In the genomic region with DNA sequence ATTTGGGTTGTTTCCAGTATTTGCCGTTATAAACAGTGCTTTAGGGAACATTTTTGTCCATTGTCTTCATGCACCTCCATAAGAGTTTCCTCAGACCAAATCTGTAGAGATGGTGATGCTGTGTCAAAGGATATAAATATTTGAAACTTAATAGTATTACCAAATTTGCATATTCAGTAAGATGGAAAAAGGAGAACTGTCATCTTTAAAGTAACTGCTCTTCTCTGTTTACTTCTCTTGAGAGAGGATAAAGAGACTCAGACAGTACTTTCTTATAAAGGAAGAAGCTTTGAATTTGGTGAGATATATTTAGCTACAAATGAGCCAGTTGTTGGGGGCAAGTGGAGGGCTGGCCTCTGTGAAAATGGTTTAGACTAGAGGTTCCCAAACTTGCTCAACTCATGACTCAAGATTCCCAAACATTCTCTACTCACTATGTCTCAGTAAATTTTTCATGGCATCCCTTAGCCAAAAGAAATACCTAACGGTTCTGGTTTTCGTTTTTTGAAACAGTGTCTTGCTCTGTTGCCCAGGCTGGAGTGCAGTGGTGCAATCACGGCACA, we compare ENCODE assay signal across 31 cellular contexts. TPM values are rescaled to one million over a fixed set of nuclear protein-coding genes. Genes with fewer than 3 reads are reported as not detected.
A peak's percentile ranks its signal among the peaks of the same experiment; 100 is the strongest.
DNase-seq lines count a peak whose midpoint lies in the region; ATAC-seq, FAIRE-seq and TF ChIP-seq lines count a peak whose summit lies in the region.
"Had no signal": no experiment of that assay in that cellular context is flagged by ENCODE, and none has a peak within 500 bp of the region (broad histone marks: within the 10 kb centered on the region; RNA-seq: fewer than 3 reads in every experiment).

No MANE protein-coding gene starts in this region.

- peak overlapping the region; percentile 9 for H3K27ac ChIP-seq in OCI-LY1 (ENCODE audit: low read depth, low read length, poor library complexity, severe bottlenecking)
- H3K27ac ChIP-seq: 22Rv1, cardiac muscle cell, neural progenitor cell, sigmoid colon, upper lobe of left lung had no signal

- H3K79me2 ChIP-seq in OCI-LY1 (ENCODE audit: insufficient read depth, low read length): no peaks in the 10 kb centered on the region

- peak overlapping the region; percentile 33 for H3K27ac Mint-ChIP-seq in activated T-cell treated with anti-CD3 and anti-CD28 coated beads, Interleukin-2, amount 50 U/mL, for 24 hours
- peak overlapping the region; percentile 78 for H3K27ac Mint-ChIP-seq in stimulated activated memory B cell treated with anti-CD40 and anti-IgM and Interleukin-4, amounts not matched to agents 10 μg/mL and 1 μg/mL and 100 μg/mL, for 72 hours
- H3K27ac Mint-ChIP-seq: activated CD4-positive, alpha-beta T cell treated with anti-CD3 and anti-CD28 coated beads for 36 hours; activated naive CD4-positive, alpha-beta T cell treated with anti-CD3 and anti-CD28 coated beads, Interleukin-2, amount 10 ng/mL, durations not matched to agents 7 days and 5 days; neural progenitor cell had no signal

- no peak for FAIRE-seq in HTR-8/SVneo (lab: Jason Lieb, UNC)
- FAIRE-seq: H1, keratinocyte, TTC549 had no signal

- no peaks in the 10 kb centered on the region for H3K9me2 ChIP-seq in OCI-LY1 (ENCODE audit: low read depth, low read length)

- no peak overlapping the region for H3K4me3 Mint-ChIP-seq in activated T-cell treated with anti-CD3 and anti-CD28 coated beads, Interleukin-2, amount 50 U/mL, for 24 hours
- no peak overlapping the region for H3K4me3 Mint-ChIP-seq in stimulated activated memory B cell treated with anti-CD40 and anti-IgM and Interleukin-4, amounts not matched to agents 10 μg/mL and 1 μg/mL and 100 μg/mL, for 72 hours
- H3K4me3 Mint-ChIP-seq: activated CD4-positive, alpha-beta T cell treated with anti-CD3 and anti-CD28 coated beads for 36 hours; activated naive CD4-positive, alpha-beta T cell treated with anti-CD3 and anti-CD28 coated beads, Interleukin-2, amount 10 ng/mL, durations not matched to agents 7 days and 5 days; neural progenitor cell had no signal

- H3K4me1 Mint-ChIP-seq in activated T-cell treated with anti-CD3 and anti-CD28 coated beads, Interleukin-2, amount 50 U/mL, for 24 hours (ENCODE audit: low read depth): no peaks in the 10 kb centered on the region
- peaks cover 51% of the 10 kb centered on the region for H3K4me1 Mint-ChIP-seq in stimulated activated memory B cell treated with anti-CD40 and anti-IgM and Interleukin-4, amounts not matched to agents 10 μg/mL and 1 μg/mL and 100 μg/mL, for 72 hours
- H3K4me1 Mint-ChIP-seq: activated CD4-positive, alpha-beta T cell treated with anti-CD3 and anti-CD28 coated beads for 36 hours; activated naive CD4-positive, alpha-beta T cell treated with anti-CD3 and anti-CD28 coated beads, Interleukin-2, amount 10 ng/mL, durations not matched to agents 7 days and 5 days; neural progenitor cell had no signal

- no peak overlapping the region for H2AFZ ChIP-seq in OCI-LY1 (ENCODE audit: low read length)
- H2AFZ ChIP-seq: neural progenitor cell had no signal

- H4K20me1 ChIP-seq in OCI-LY1 (ENCODE audit: insufficient read depth, low read length): no peaks in the 10 kb centered on the region

- TF ChIP-seq CTCF in OCI-LY1 (IDR thresholded peaks at IDR 0.05; ENCODE audit: low read length): no peak
- TF ChIP-seq CTCF in fibroblast of the aortic adventitia (IDR thresholded peaks at IDR 0.05; ENCODE audit: insufficient read depth, low read length): no peak

- H3K27me3 ChIP-seq in OCI-LY1 (ENCODE audit: insufficient read depth, low read length): no peaks in the 10 kb centered on the region
- H3K27me3 ChIP-seq: BE2C, cardiac muscle cell, neural progenitor cell, sigmoid colon, upper lobe of left lung had no signal

- H3K4me2 ChIP-seq in OCI-LY1 (ENCODE audit: low read length): no peak overlapping the region
- H3K4me2 ChIP-seq: neural progenitor cell had no signal

- no peak overlapping the region for H3K9ac ChIP-seq in OCI-LY1 (ENCODE audit: low read length)
- H3K9ac ChIP-seq: neural progenitor cell had no signal

- H3K4me3 ChIP-seq in OCI-LY1 (ENCODE audit: low read depth, low read length, poor library complexity, severe bottlenecking): no peak overlapping the region
- H3K4me3 ChIP-seq in fibroblast of the aortic adventitia (ENCODE audit: low read depth, low read length): no peak overlapping the region
- H3K4me3 ChIP-seq: cardiac muscle cell, neural progenitor cell, sigmoid colon, upper lobe of left lung had no signal

- peaks cover 96% of the 10 kb centered on the region for H3K36me3 ChIP-seq in OCI-LY1 (ENCODE audit: insufficient read depth, low read length)

- H3K4me1 ChIP-seq in OCI-LY1 (ENCODE audit: insufficient read depth, low read length, severe bottlenecking): peaks cover 10% of the 10 kb centered on the region
- H3K4me1 ChIP-seq: BE2C, neural progenitor cell, upper lobe of left lung had no signal

- ATAC-seq in stimulated activated memory B cell treated with anti-CD40 and anti-IgM and Interleukin-4, amounts not matched to agents 10 μg/mL and 1 μg/mL and 100 μg/mL, for 72 hours: peak; percentile 56
- no peak for ATAC-seq in HG02588 (IDR thresholded peaks at IDR 0.05; ENCODE audit: unreplicated experiment)
- ATAC-seq: activated CD4-positive, alpha-beta T cell treated with anti-CD3 and anti-CD28 coated beads for 36 hours; esophagus mucosa had no signal

- no peaks in the 10 kb centered on the region for H3K9me3 Mint-ChIP-seq in activated T-cell treated with anti-CD3 and anti-CD28 coated beads, Interleukin-2, amount 50 U/mL, for 24 hours
- no peaks in the 10 kb centered on the region for H3K9me3 Mint-ChIP-seq in stimulated activated memory B cell treated with anti-CD40 and anti-IgM and Interleukin-4, amounts not matched to agents 10 μg/mL and 1 μg/mL and 100 μg/mL, for 72 hours
- H3K9me3 Mint-ChIP-seq: activated naive CD4-positive, alpha-beta T cell treated with anti-CD3 and anti-CD28 coated beads, Interleukin-2, amount 10 ng/mL, durations not matched to agents 7 days and 5 days; neural progenitor cell had no signal

- no peaks in the 10 kb centered on the region for H3K9me3 ChIP-seq in OCI-LY1 (ENCODE audit: low read length)
- H3K9me3 ChIP-seq: BE2C, sigmoid colon, upper lobe of left lung had no signal

- no peak for DNase-seq in activated T-cell treated with anti-CD3 and anti-CD28 coated beads, Interleukin-2, amount 50 U/mL, for 24 hours
- no peak for DNase-seq in activated T-cell treated with anti-CD3 and anti-CD28 coated beads, Interleukin-2, amount 50 U/mL, for 48 hours
- DNase-seq in fibroblast of the aortic adventitia (ENCODE audit: low read depth) (peak; percentile 37), HK-2 (ENCODE audit: unreplicated experiment) (no peak), HTR-8/SVneo (ENCODE audit: insufficient read length, low spot score) (no peak)
- DNase-seq: activated CD4-positive, alpha-beta T cell treated with anti-CD3 and anti-CD28 coated beads for 36 hours; activated naive CD4-positive, alpha-beta T cell treated with anti-CD3 and anti-CD28 coated beads, Interleukin-2, amount 10 ng/mL, durations not matched to agents 7 days and 5 days; anterior cingulate cortex; BE2C; COR-L47; cortex of kidney; DMS79; NCI-H1694 treated with DMSO at 0.1 percent for 48 hours; NCI-H2171 treated with DMSO at 0.1 percent for 48 hours; NCI-H526; sigmoid colon; stimulated activated CD4-positive, alpha-beta T cell treated with anti-CD3 and anti-CD28 coated beads, Interleukin-15, amount 100 ng/mL, for 24 hours; upper lobe of left lung had no signal

- no peaks in the 10 kb centered on the region for H3F3A ChIP-seq in OCI-LY1 (ENCODE audit: insufficient read depth, low read length)

- H3K36me3 Mint-ChIP-seq in activated T-cell treated with anti-CD3 and anti-CD28 coated beads, Interleukin-2, amount 50 U/mL, for 24 hours (ENCODE audit: low read depth): peaks cover 91% of the 10 kb centered on the region
- peaks cover 78% of the 10 kb centered on the region for H3K36me3 Mint-ChIP-seq in stimulated activated memory B cell treated with anti-CD40 and anti-IgM and Interleukin-4, amounts not matched to agents 10 μg/mL and 1 μg/mL and 100 μg/mL, for 72 hours

- H3K27me3 Mint-ChIP-seq in activated T-cell treated with anti-CD3 and anti-CD28 coated beads, Interleukin-2, amount 50 U/mL, for 24 hours: no peaks in the 10 kb centered on the region
- H3K27me3 Mint-ChIP-seq in stimulated activated memory B cell treated with anti-CD40 and anti-IgM and Interleukin-4, amounts not matched to agents 10 μg/mL and 1 μg/mL and 100 μg/mL, for 72 hours: no peaks in the 10 kb centered on the region
- H3K27me3 Mint-ChIP-seq: activated CD4-positive, alpha-beta T cell treated with anti-CD3 and anti-CD28 coated beads for 36 hours; activated naive CD4-positive, alpha-beta T cell treated with anti-CD3 and anti-CD28 coated beads, Interleukin-2, amount 10 ng/mL, durations not matched to agents 7 days and 5 days had no signal

RNA-seq across cellular contexts. Expression of a gene that starts 26.2 kb away (rescaled TPM):
- not detected in 2 replicates for total RNA-seq in fibroblast of the aortic adventitia (ENCODE audit: low replicate concordance)
- total RNA-seq: cardiac muscle cell, liver, posterior vena cava, sigmoid colon, SK-MEL-5 had no signal

RNA-seq across cellular contexts. Expression of a gene that starts 37.9 kb away (rescaled TPM):
- total RNA-seq in fibroblast of the aortic adventitia (ENCODE audit: low replicate concordance): 0.08 and 0.18 TPM in 2 replicates
- total RNA-seq: sigmoid colon had no signal

RNA-seq across cellular contexts. Expression of a gene that starts 55.8 kb away (rescaled TPM):
- 52.8 and 112 TPM in 2 replicates for total RNA-seq in fibroblast of the aortic adventitia (ENCODE audit: low replicate concordance)

RNA-seq across cellular contexts. Expression of a gene that starts 58.2 kb away (rescaled TPM):
- 1.1 and 16.9 TPM in 2 replicates for total RNA-seq in fibroblast of the aortic adventitia (ENCODE audit: low replicate concordance)
- total RNA-seq: posterior vena cava had no signal
